1 cellular context compared by ENCODE assay signal in genomic region chr4:136865591-136865990, GRCh38.
TF ChIP-seq lines count a peak whose summit lies in the region.

No MANE protein-coding gene starts in this region.

TF ChIP-seq in SK-N-SH treated with all-trans-retinoic acid at 6 μM for 48 hours, 23 proteins besides CTCF, POLR2A, EP300 and RAD21 (continued from another document):
- no peak for TF ChIP-seq TSHZ2 (CRISPR knock-in tag; IDR thresholded peaks at IDR 0.05)
- TF ChIP-seq POU6F1 (CRISPR knock-in tag; IDR thresholded peaks at IDR 0.05; ENCODE audit: borderline replicate concordance, low read depth) = no peak
- TF ChIP-seq ESRRG (CRISPR knock-in tag; IDR thresholded peaks at IDR 0.05) = no peak
